Comparison of ENCODE assay signal across 14 cellular contexts in the genomic region with DNA sequence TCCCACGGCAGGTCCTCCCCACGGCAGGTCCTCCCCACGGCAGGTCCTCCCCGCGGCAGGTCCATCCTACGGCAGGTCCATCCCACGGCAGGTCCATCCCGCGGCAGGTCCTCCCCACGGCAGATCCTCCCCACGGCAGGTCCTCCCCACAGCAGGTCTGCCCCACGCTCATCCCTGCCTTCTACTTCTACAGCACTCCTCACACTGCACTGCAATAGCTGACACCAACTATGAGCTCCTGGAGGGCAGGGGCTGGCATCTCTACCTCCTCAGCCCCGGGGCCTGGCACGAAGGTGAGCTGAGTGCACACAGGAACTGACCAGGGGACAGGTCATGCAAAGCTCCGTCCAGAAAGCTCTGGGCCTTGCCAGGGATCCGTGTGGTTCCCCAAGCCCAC.
"Had no signal": no experiment of that assay in that cellular context is flagged by ENCODE, and none has a peak within 500 bp of the region (broad histone marks: within the 10 kb centered on the region; RNA-seq: fewer than 3 reads in every experiment).

No MANE protein-coding gene starts in this region.

- H3K9me3 ChIP-seq: ascending aorta, neutrophil, SK-N-SH had no signal

- H3K4me3 Mint-ChIP-seq: stimulated activated naive CD8-positive, alpha-beta T cell treated with anti-CD3 and anti-CD28 coated beads, Interleukin-15, amount 100 ng/mL, for 72 hours; T-cell had no signal

- H3K9ac ChIP-seq: SK-N-SH had no signal

- H3K27me3 ChIP-seq: ascending aorta had no signal

- H3K27ac ChIP-seq: ascending aorta, neutrophil had no signal

- H3K9me3 Mint-ChIP-seq: stimulated activated naive CD8-positive, alpha-beta T cell treated with anti-CD3 and anti-CD28 coated beads, Interleukin-15, amount 100 ng/mL, for 72 hours; T-cell; type B pancreatic cell had no signal

- H3K4me1 ChIP-seq: ascending aorta had no signal

- H3K27ac Mint-ChIP-seq: T-cell, type B pancreatic cell had no signal

- DNase-seq: activated CD4-positive, alpha-beta T cell treated with anti-CD3 and anti-CD28 coated beads, Interleukin-2, amount 50 U/mL, for 4 hours; activated naive CD4-positive, alpha-beta T cell; activated T-cell treated with anti-CD3 and anti-CD28 coated beads for 4 hours; hypothalamus; mesendoderm; SK-N-SH; stimulated activated naive CD8-positive, alpha-beta T cell treated with anti-CD3 and anti-CD28 coated beads, Interleukin-15, amount 100 ng/mL, for 72 hours; T-cell; T-helper 9 cell had no signal

- H3K36me3 ChIP-seq: ascending aorta, neutrophil had no signal

- H3K4me1 Mint-ChIP-seq: stimulated activated naive CD8-positive, alpha-beta T cell treated with anti-CD3 and anti-CD28 coated beads, Interleukin-15, amount 100 ng/mL, for 72 hours; T-cell had no signal

- H3K36me3 Mint-ChIP-seq: T-cell, type B pancreatic cell had no signal

- H3K27me3 Mint-ChIP-seq: stimulated activated naive CD8-positive, alpha-beta T cell treated with anti-CD3 and anti-CD28 coated beads, Interleukin-15, amount 100 ng/mL, for 72 hours; type B pancreatic cell had no signal

- H3K4me3 ChIP-seq: ascending aorta had no signal

- ATAC-seq: activated CD4-positive, CD25-positive, alpha-beta regulatory T cell treated with anti-CD3 and anti-CD28 coated beads, Interleukin-2, amount 50 U/mL, for 24 hours; esophagus mucosa; stimulated activated naive CD8-positive, alpha-beta T cell treated with anti-CD3 and anti-CD28 coated beads, Interleukin-15, amount 100 ng/mL, for 72 hours; T-cell had no signal
